In the genomic region with DNA sequence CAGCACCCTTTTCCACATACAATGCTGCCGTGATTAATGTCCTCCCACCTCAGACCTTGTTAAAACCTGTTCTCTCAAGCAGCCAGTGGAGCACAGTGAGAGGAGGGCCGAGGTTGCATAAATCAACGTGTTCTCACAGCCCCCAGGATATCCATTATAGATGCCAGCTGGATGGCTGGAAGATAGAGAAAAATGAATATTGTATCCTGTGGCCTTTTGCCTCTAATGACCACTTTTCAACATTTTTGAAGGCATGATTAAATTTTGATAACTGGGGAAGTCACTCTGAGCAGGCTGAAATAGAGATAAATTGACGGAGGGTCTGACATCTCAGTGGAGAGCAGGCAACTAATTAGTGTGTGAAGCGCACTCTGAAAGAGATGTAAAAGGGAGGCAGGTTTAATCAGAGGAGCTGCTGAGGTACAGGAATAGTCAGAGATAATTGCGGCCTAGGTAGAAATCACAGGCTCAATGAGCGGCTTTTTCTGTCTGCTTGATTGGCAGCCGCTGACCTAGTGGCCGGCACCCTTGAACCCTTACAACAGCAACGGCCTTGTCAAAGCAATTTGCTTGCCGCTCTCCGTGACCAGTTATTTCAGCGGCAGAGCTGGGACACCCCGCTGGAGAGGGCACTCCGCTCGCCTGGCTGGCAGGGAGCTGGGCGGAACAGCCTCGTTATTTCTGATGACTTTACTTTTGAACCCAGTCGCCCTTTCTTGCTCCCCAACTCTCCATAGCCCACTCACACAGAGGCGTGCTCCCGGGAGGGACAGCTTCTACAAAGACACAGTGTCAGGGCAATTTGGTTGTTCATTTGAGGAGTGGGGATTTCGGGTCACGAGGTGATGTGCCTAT, we compare ENCODE assay signal across 1 cellular context.
TF ChIP-seq lines count a peak whose summit lies in the region.

No MANE protein-coding gene starts in this region.

TF ChIP-seq in GM23338, 12 proteins besides CTCF, POLR2A, EP300 and RAD21 (continued from another document):
- TF ChIP-seq, protein P1, sequence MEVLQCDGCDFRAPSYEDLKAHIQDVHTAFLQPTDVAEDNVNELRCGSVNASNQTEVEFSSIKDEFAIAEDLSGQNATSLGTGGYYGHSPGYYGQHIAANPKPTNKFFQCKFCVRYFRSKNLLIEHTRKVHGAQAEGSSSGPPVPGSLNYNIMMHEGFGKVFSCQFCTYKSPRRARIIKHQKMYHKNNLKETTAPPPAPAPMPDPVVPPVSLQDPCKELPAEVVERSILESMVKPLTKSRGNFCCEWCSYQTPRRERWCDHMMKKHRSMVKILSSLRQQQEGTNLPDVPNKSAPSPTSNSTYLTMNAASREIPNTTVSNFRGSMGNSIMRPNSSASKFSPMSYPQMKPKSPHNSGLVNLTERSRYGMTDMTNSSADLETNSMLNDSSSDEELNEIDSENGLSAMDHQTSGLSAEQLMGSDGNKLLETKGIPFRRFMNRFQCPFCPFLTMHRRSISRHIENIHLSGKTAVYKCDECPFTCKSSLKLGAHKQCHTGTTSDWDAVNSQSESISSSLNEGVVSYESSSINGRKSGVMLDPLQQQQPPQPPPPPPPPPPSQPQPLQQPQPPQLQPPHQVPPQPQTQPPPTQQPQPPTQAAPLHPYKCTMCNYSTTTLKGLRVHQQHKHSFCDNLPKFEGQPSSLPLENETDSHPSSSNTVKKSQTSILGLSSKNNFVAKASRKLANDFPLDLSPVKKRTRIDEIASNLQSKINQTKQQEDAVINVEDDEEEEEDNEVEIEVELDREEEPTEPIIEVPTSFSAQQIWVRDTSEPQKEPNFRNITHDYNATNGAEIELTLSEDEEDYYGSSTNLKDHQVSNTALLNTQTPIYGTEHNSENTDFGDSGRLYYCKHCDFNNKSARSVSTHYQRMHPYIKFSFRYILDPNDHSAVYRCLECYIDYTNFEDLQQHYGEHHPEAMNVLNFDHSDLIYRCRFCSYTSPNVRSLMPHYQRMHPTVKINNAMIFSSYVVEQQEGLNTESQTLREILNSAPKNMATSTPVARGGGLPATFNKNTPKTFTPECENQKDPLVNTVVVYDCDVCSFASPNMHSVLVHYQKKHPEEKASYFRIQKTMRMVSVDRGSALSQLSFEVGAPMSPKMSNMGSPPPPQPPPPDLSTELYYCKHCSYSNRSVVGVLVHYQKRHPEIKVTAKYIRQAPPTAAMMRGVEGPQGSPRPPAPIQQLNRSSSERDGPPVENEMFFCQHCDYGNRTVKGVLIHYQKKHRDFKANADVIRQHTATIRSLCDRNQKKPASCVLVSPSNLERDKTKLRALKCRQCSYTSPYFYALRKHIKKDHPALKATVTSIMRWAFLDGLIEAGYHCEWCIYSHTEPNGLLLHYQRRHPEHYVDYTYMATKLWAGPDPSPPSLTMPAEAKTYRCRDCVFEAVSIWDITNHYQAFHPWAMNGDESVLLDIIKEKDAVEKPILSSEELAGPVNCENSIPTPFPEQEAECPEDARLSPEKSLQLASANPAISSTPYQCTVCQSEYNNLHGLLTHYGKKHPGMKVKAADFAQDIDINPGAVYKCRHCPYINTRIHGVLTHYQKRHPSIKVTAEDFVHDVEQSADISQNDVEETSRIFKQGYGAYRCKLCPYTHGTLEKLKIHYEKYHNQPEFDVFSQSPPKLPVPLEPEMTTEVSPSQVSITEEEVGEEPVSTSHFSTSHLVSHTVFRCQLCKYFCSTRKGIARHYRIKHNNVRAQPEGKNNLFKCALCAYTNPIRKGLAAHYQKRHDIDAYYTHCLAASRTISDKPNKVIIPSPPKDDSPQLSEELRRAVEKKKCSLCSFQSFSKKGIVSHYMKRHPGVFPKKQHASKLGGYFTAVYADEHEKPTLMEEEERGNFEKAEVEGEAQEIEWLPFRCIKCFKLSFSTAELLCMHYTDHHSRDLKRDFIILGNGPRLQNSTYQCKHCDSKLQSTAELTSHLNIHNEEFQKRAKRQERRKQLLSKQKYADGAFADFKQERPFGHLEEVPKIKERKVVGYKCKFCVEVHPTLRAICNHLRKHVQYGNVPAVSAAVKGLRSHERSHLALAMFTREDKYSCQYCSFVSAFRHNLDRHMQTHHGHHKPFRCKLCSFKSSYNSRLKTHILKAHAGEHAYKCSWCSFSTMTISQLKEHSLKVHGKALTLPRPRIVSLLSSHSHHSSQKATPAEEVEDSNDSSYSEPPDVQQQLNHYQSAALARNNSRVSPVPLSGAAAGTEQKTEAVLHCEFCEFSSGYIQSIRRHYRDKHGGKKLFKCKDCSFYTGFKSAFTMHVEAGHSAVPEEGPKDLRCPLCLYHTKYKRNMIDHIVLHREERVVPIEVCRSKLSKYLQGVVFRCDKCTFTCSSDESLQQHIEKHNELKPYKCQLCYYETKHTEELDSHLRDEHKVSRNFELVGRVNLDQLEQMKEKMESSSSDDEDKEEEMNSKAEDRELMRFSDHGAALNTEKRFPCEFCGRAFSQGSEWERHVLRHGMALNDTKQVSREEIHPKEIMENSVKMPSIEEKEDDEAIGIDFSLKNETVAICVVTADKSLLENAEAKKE (CRISPR knock-in tag; IDR thresholded peaks at IDR 0.05) = no peak
- TF ChIP-seq, protein P2, sequence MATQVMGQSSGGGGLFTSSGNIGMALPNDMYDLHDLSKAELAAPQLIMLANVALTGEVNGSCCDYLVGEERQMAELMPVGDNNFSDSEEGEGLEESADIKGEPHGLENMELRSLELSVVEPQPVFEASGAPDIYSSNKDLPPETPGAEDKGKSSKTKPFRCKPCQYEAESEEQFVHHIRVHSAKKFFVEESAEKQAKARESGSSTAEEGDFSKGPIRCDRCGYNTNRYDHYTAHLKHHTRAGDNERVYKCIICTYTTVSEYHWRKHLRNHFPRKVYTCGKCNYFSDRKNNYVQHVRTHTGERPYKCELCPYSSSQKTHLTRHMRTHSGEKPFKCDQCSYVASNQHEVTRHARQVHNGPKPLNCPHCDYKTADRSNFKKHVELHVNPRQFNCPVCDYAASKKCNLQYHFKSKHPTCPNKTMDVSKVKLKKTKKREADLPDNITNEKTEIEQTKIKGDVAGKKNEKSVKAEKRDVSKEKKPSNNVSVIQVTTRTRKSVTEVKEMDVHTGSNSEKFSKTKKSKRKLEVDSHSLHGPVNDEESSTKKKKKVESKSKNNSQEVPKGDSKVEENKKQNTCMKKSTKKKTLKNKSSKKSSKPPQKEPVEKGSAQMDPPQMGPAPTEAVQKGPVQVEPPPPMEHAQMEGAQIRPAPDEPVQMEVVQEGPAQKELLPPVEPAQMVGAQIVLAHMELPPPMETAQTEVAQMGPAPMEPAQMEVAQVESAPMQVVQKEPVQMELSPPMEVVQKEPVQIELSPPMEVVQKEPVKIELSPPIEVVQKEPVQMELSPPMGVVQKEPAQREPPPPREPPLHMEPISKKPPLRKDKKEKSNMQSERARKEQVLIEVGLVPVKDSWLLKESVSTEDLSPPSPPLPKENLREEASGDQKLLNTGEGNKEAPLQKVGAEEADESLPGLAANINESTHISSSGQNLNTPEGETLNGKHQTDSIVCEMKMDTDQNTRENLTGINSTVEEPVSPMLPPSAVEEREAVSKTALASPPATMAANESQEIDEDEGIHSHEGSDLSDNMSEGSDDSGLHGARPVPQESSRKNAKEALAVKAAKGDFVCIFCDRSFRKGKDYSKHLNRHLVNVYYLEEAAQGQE (IDR thresholded peaks at IDR 0.05; ENCODE audit: unreplicated experiment) = no peak
- TF ChIP-seq CREB1 (CRISPR knock-in tag; IDR thresholded peaks at IDR 0.05; ENCODE audit: low read depth) = no peak
- TF ChIP-seq POLR2AphosphoS5 (IDR thresholded peaks at IDR 0.05; ENCODE audit: low read depth) = no peak
- TF ChIP-seq JUNB (IDR thresholded peaks at IDR 0.05; ENCODE audit: unreplicated experiment) = no peak
- no peak for TF ChIP-seq NANOG (IDR thresholded peaks at IDR 0.05; ENCODE audit: borderline replicate concordance)
- TF ChIP-seq EZH2phosphoT487 (IDR thresholded peaks at IDR 0.05; ENCODE audit: unreplicated experiment) = no peak
- TF ChIP-seq EZH2 (IDR thresholded peaks at IDR 0.05; ENCODE audit: low read depth, unreplicated experiment) = no peak
- TF ChIP-seq STAT1 (IDR thresholded peaks at IDR 0.05; ENCODE audit: unreplicated experiment) = no peak
- TF ChIP-seq ZNF331 (CRISPR knock-in tag; IDR thresholded peaks at IDR 0.05; ENCODE audit: low read depth) = no peak
- TF ChIP-seq, protein P3, sequence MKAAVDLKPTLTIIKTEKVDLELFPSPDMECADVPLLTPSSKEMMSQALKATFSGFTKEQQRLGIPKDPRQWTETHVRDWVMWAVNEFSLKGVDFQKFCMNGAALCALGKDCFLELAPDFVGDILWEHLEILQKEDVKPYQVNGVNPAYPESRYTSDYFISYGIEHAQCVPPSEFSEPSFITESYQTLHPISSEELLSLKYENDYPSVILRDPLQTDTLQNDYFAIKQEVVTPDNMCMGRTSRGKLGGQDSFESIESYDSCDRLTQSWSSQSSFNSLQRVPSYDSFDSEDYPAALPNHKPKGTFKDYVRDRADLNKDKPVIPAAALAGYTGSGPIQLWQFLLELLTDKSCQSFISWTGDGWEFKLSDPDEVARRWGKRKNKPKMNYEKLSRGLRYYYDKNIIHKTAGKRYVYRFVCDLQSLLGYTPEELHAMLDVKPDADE (IDR thresholded peaks at IDR 0.05) = no peak
